ENCODE assay signal across 17 cellular contexts in genomic region chr3:67198374-67198773, GRCh38.
DNase-seq lines count a peak whose midpoint lies in the region; ATAC-seq, FAIRE-seq and TF ChIP-seq lines count a peak whose summit lies in the region.
"Had no signal": no experiment of that assay in that cellular context is flagged by ENCODE, and none has a peak within 500 bp of the region (broad histone marks: within the 10 kb centered on the region; RNA-seq: fewer than 3 reads in every experiment).

No MANE protein-coding gene starts in this region.

- H3K27me3 Mint-ChIP-seq in endodermal cell (ENCODE audit: insufficient read depth) = no peaks in the 10 kb centered on the region
- H3K27me3 Mint-ChIP-seq: CD4-positive, alpha-beta memory T cell had no signal

- ATAC-seq in GM18505 (IDR thresholded peaks at IDR 0.05; ENCODE audit: unreplicated experiment) = no peak
- no peak for ATAC-seq in esophagus mucosa

- H3K23ac ChIP-seq in mesendoderm (ENCODE audit: low read length) = no peak overlapping the region

- H3K4ac ChIP-seq in mesendoderm (ENCODE audit: low read depth, low read length) = no peak overlapping the region

- H3K4me3 ChIP-seq in NT2/D1 (ENCODE audit: insufficient read length, low read depth) (no peak overlapping the region), endodermal cell (ENCODE audit: low read length) (no peak overlapping the region), mesendoderm (ENCODE audit: low read length) (no peak overlapping the region)
- H3K4me3 ChIP-seq: BLaER1 had no signal

- H3K4me2 ChIP-seq in mesendoderm (ENCODE audit: low read length) = no peak overlapping the region
- H3K4me2 ChIP-seq: BLaER1 had no signal

- no peak overlapping the region for H2AK5ac ChIP-seq in mesendoderm (ENCODE audit: low read length)

- no peak overlapping the region for H3K18ac ChIP-seq in mesendoderm (ENCODE audit: low read length)

- peaks cover 4% of the 10 kb centered on the region for H3K4me1 Mint-ChIP-seq in endodermal cell
- H3K4me1 Mint-ChIP-seq: CD14-positive monocyte; CD4-positive, alpha-beta memory T cell had no signal

- no peak overlapping the region for H3K4me3 Mint-ChIP-seq in endodermal cell
- H3K4me3 Mint-ChIP-seq: CD14-positive monocyte; CD4-positive, alpha-beta memory T cell had no signal

- no peak for TF ChIP-seq POLR2A in GM18505 (IDR thresholded peaks at IDR 0.05; ENCODE audit: borderline replicate concordance, extremely low read depth, insufficient read depth, insufficient read length)

- peak; percentile 20 for TF ChIP-seq CTCF in endodermal cell (conservative IDR thresholded peaks at IDR 0.05)

- H3K36me3 Mint-ChIP-seq in endodermal cell (ENCODE audit: low read depth) = no peaks in the 10 kb centered on the region
- H3K36me3 Mint-ChIP-seq: CD14-positive monocyte; CD4-positive, alpha-beta memory T cell had no signal

- no peaks in the 10 kb centered on the region for H3K79me1 ChIP-seq in mesendoderm (ENCODE audit: low read length)

- H2BK15ac ChIP-seq in mesendoderm (replicated peaks; ENCODE audit: low read depth) = no peak overlapping the region

- H3K36me3 ChIP-seq in NT2/D1 (ENCODE audit: insufficient read depth, insufficient read length, low read length) (no peaks in the 10 kb centered on the region), endodermal cell (ENCODE audit: control insufficient read depth, insufficient read depth, low read length) (no peaks in the 10 kb centered on the region), mesendoderm (ENCODE audit: control insufficient read depth, insufficient read depth, low read length) (no peaks in the 10 kb centered on the region)
- H3K36me3 ChIP-seq: BLaER1 had no signal

- H2BK5ac ChIP-seq in mesendoderm (ENCODE audit: low read length) = no peak overlapping the region

- H4K5ac ChIP-seq in mesendoderm (ENCODE audit: low read length) = no peak overlapping the region

- no peak for FAIRE-seq in urothelium cell line (lab: Jason Lieb, UNC)
- FAIRE-seq: GM12891, GM18507 had no signal

- no peaks in the 10 kb centered on the region for H3K4me1 ChIP-seq in NT2/D1 (ENCODE audit: insufficient read depth, insufficient read length)
- no peaks in the 10 kb centered on the region for H3K4me1 ChIP-seq in endodermal cell (ENCODE audit: control insufficient read depth, insufficient read depth, low read length)
- H3K4me1 ChIP-seq in mesendoderm (ENCODE audit: control insufficient read depth, low read depth, low read length) = peaks cover 2% of the 10 kb centered on the region
- H3K4me1 ChIP-seq: BLaER1 had no signal

- H3K9me3 ChIP-seq in NT2/D1 (ENCODE audit: insufficient read depth, low read length) = no peaks in the 10 kb centered on the region; the same call in 1 of the 2 replicates
- H3K9me3 ChIP-seq in endodermal cell (ENCODE audit: control insufficient read depth, low read length) = no peaks in the 10 kb centered on the region
- H3K9me3 ChIP-seq: BLaER1 had no signal

- WGBS in endodermal cell (ENCODE audit: insufficient coverage in 1 of 2, insufficient read length in 1 of 2), 2 experiments = 33 to 75% methylated on average over 1 of the region's 1 CpG
- no CpG with 5 or more reads among the region's 1 CpG for WGBS in mesendoderm (ENCODE audit: extremely low coverage, insufficient coverage, low lambda C conversion rate)

- H3K79me2 ChIP-seq in mesendoderm (ENCODE audit: control insufficient read depth, insufficient read depth, low read length) = no peaks in the 10 kb centered on the region

- H3K27me3 ChIP-seq in NT2/D1 (ENCODE audit: insufficient read depth, insufficient read length) = no peaks in the 10 kb centered on the region
- no peaks in the 10 kb centered on the region for H3K27me3 ChIP-seq in endodermal cell (ENCODE audit: control insufficient read depth, insufficient read depth, low read length, poor library complexity, severe bottlenecking)
- H3K27me3 ChIP-seq in mesendoderm (ENCODE audit: insufficient read depth, low read length, poor library complexity) = no peaks in the 10 kb centered on the region
- H3K27me3 ChIP-seq: BLaER1 had no signal

- no peaks in the 10 kb centered on the region for H3K9me3 Mint-ChIP-seq in endodermal cell
- H3K9me3 Mint-ChIP-seq: CD4-positive, alpha-beta memory T cell had no signal

- H3K27ac Mint-ChIP-seq in endodermal cell = no peak overlapping the region
- H3K27ac Mint-ChIP-seq: CD14-positive monocyte; CD4-positive, alpha-beta memory T cell had no signal

- DNase-seq in ELF-1 (ENCODE audit: low read depth, low spot score) (peak; percentile 11), NT2/D1 (ENCODE audit: low read depth, low spot score) (peak; percentile 3), endodermal cell (peak; percentile 56), mesendoderm (peak; percentile 11), T-helper 9 cell (no peak), urothelium cell line (ENCODE audit: low spot score) (no peak)
- DNase-seq: 8988T; Calu3; CD4-positive, alpha-beta memory T cell; DMS79 treated with DMSO at 0.1 percent for 48 hours; HCEC 1CT had no signal

- no peak overlapping the region for H3K27ac ChIP-seq in endodermal cell (ENCODE audit: low read depth, low read length)
- no peak overlapping the region for H3K27ac ChIP-seq in mesendoderm (ENCODE audit: low read depth, low read length)
- H3K27ac ChIP-seq: BLaER1 had no signal

- no peak overlapping the region for H3K56ac ChIP-seq in mesendoderm (ENCODE audit: low read length)

- H2BK120ac ChIP-seq in mesendoderm (ENCODE audit: low read depth, low read length) = no peak overlapping the region

- H3K9ac ChIP-seq in NT2/D1 (ENCODE audit: insufficient read length, low read depth) (no peak overlapping the region), endodermal cell (ENCODE audit: extremely low read depth, low read length, poor library complexity, severe bottlenecking) (no peak overlapping the region), mesendoderm (ENCODE audit: low read length) (no peak overlapping the region)
- H3K9ac ChIP-seq: BLaER1 had no signal

- H4K8ac ChIP-seq in mesendoderm (ENCODE audit: low read depth, low read length) = no peak overlapping the region

Comparison
In these comparisons a context has a peak if more than half of its experiments do, and no peak if none do; other contexts are left out.
1. DNase-seq: peak in ELF-1 (single experiment), NT2/D1 (single experiment), endodermal cell (single experiment) and mesendoderm (single experiment); none in T-helper 9 cell (single experiment) and urothelium cell line (single experiment).